ENCODE assay signal across 11 cellular contexts in genomic region chr7:27128776-27129728, GRCh38. TPM values are rescaled to one million over a fixed set of nuclear protein-coding genes. Genes with fewer than 3 reads are reported as not detected.
DNase-seq lines count a peak whose midpoint lies in the region; ATAC-seq and TF ChIP-seq lines count a peak whose summit lies in the region.
"Had no signal": no experiment of that assay in that cellular context is flagged by ENCODE, and none has a peak within 500 bp of the region (broad histone marks: within the 10 kb centered on the region; RNA-seq: fewer than 3 reads in every experiment).

No MANE protein-coding gene starts in this region.

- H3K27ac Mint-ChIP-seq in Caco-2 (ENCODE audit: unreplicated experiment) = no peak overlapping the region
- peak overlapping the region in 1 of 6 donors; percentile 34 for H3K27ac Mint-ChIP-seq in immature natural killer cell
- no peak overlapping the region for H3K27ac Mint-ChIP-seq in neural progenitor cell

- H3K27me3 ChIP-seq in Caco-2 (replicated peaks; ENCODE audit: control insufficient read depth, insufficient read depth, low read length) (no peaks in the 10 kb centered on the region), neural progenitor cell (peaks cover 100% of the 10 kb centered on the region)

- no peak overlapping the region for H3K27ac ChIP-seq in neural progenitor cell

- H3K4me3 ChIP-seq in Caco-2 (ENCODE audit: low read depth, low read length) = peak overlapping the region; percentile 53
- peak overlapping the region; percentile 63 for H3K4me3 ChIP-seq in WI38 (ENCODE audit: low read depth, low read length)
- no peak overlapping the region for H3K4me3 ChIP-seq in neural progenitor cell
- H3K4me3 ChIP-seq: K562 had no signal

- peak overlapping the region; percentile 76 for H3K4me3 Mint-ChIP-seq in Caco-2 (ENCODE audit: unreplicated experiment)
- peak overlapping the region; percentile 39 to 71 (median 56) for H3K4me3 Mint-ChIP-seq in immature natural killer cell
- H3K4me3 Mint-ChIP-seq in neural progenitor cell = no peak overlapping the region

- H3K4me1 Mint-ChIP-seq in Caco-2 (ENCODE audit: low read depth, unreplicated experiment) = peaks cover 37% of the 10 kb centered on the region
- H3K4me1 Mint-ChIP-seq in immature natural killer cell = peaks cover 6% of the 10 kb centered on the region in 2 donors
- H3K4me1 Mint-ChIP-seq in neural progenitor cell = no peaks in the 10 kb centered on the region

- no peak overlapping the region for H2AFZ ChIP-seq in neural progenitor cell (replicated peaks)

- ATAC-seq in sciatic nerve = no peak
- ATAC-seq in GM21515 (IDR thresholded peaks at IDR 0.05; ENCODE audit: unreplicated experiment) = no peak
- no peak for ATAC-seq in HG03565 (IDR thresholded peaks at IDR 0.05; ENCODE audit: unreplicated experiment)
- ATAC-seq: K562 had no signal

- peaks cover 11% of the 10 kb centered on the region for H3K36me3 Mint-ChIP-seq in Caco-2 (ENCODE audit: insufficient read depth, unreplicated experiment)
- H3K36me3 Mint-ChIP-seq in immature natural killer cell = peaks cover 0 to 7% (median 0%) of the 10 kb centered on the region in 3 donors
- H3K36me3 Mint-ChIP-seq in neural progenitor cell = peaks cover 2% of the 10 kb centered on the region

- peaks cover 77% of the 10 kb centered on the region for H4K20me1 ChIP-seq in neural progenitor cell (ENCODE audit: low read depth)

- H3F3A ChIP-seq in neural progenitor cell (ENCODE audit: low read depth) = no peaks in the 10 kb centered on the region

- TF ChIP-seq CTCF in Caco-2 (IDR thresholded peaks at IDR 0.05; ENCODE audit: insufficient read depth in 1 of 2, low read depth in 1 of 2, low read length in 1 of 2, severe bottlenecking in 1 of 2, unreplicated experiment in 1 of 2) = no peak
- no peak for TF ChIP-seq CTCF in WI38 (IDR thresholded peaks at IDR 0.05; ENCODE audit: low read depth, low read length)
- no peak for TF ChIP-seq CTCF in neural progenitor cell (IDR thresholded peaks at IDR 0.05)

- intact Hi-C loops in Caco-2 (cut with micrococcal nuclease; ENCODE audit: unreplicated experiment) = no loop called here
- intact Hi-C loops in sciatic nerve (cut with DNase I) = no loop called here

- peak in 1 of 2 experiments; percentile 19 for DNase-seq in Caco-2
- DNase-seq in immature natural killer cell = no peak
- DNase-seq in sciatic nerve (ENCODE audit: low spot score) = peak; percentile 60
- no peak for DNase-seq in neural progenitor cell (ENCODE audit: low spot score)
- DNase-seq in NK-92 treated with Interleukin-12 subunit alpha and Interleukin-12 subunit beta, amount 100 ng/mL, for 24 hours (lab: John Stamatoyannopoulos, UW) = no peak

- POLR2A ChIA-PET in Caco-2 (lab: Charles Lee) = no interaction called here

- H3K9me3 ChIP-seq in Caco-2 (no peaks in the 10 kb centered on the region), neural progenitor cell (ENCODE audit: low read depth) (no peaks in the 10 kb centered on the region)

- CTCF ChIA-PET in Caco-2 (lab: Charles Lee) = interaction anchor here (0.6 kb wide), 1 partner anchor 32 kb away, joined by 3 read pairs; no protein-coding TSS in a partner anchor

- H3K27me3 Mint-ChIP-seq in Caco-2 (ENCODE audit: insufficient read depth, unreplicated experiment) (no peaks in the 10 kb centered on the region), immature natural killer cell (ENCODE audit: low read depth in 3 of 3) (peaks cover 1 to 15% (median 11%) of the 10 kb centered on the region in 3 donors), neural progenitor cell (ENCODE audit: insufficient read depth, low read depth) (peaks cover 85% of the 10 kb centered on the region)

- peaks cover 37% of the 10 kb centered on the region for H3K4me1 ChIP-seq in Caco-2
- no peaks in the 10 kb centered on the region for H3K4me1 ChIP-seq in neural progenitor cell

- TSS peak; percentile 70 for BruUV-seq in Caco-2 (replicated peaks; lab: Mats Ljungman, UMichigan)

- H3K9ac ChIP-seq in neural progenitor cell = no peak overlapping the region

- H3K79me2 ChIP-seq in neural progenitor cell (ENCODE audit: low read depth) = no peaks in the 10 kb centered on the region

- no peaks in the 10 kb centered on the region for H3K9me3 Mint-ChIP-seq in Caco-2 (ENCODE audit: unreplicated experiment)
- no peaks in the 10 kb centered on the region for H3K9me3 Mint-ChIP-seq in immature natural killer cell
- H3K9me3 Mint-ChIP-seq in neural progenitor cell = peaks cover 21% of the 10 kb centered on the region

- H3K4me2 ChIP-seq in neural progenitor cell = no peak overlapping the region

- H3K36me3 ChIP-seq in Caco-2 (ENCODE audit: control insufficient read depth, insufficient read depth, low read length) (no peaks in the 10 kb centered on the region), neural progenitor cell (no peaks in the 10 kb centered on the region)

RNA-seq across cellular contexts. Expression of gene HOXA4, which starts 1.5 kb away (rescaled TPM):
- total RNA-seq in Caco-2 (2022) (4.8 and 5.5 TPM in 2 replicates), sciatic nerve (10.0 TPM), neural progenitor cell (ENCODE audit: low replicate concordance) (not detected in 2 replicates)
- 1 to 10 TPM in 1 of 3 donors, under 1 TPM in 1, not detected in 1; 0.51 to 1.2 TPM for polyA plus RNA-seq in immature natural killer cell
- total RNA-seq: cerebellum, K562 had no signal
- polyA plus RNA-seq: K562 had no signal

RNA-seq across cellular contexts. Expression of gene HOXA5, which starts 14.4 kb away (rescaled TPM):
- 4.3 and 4.9 TPM in 2 replicates for total RNA-seq in Caco-2 (2022)
- polyA plus RNA-seq in immature natural killer cell = 1 to 10 TPM in 1 of 3 donors, under 1 TPM in 2; 0.42 to 1.1 (median 0.73) TPM
- 20.1 TPM for total RNA-seq in sciatic nerve
- total RNA-seq in neural progenitor cell (ENCODE audit: low replicate concordance) = not detected in 2 replicates
- total RNA-seq: cerebellum; K562; T-helper 2 cell treated with Interferon-gamma antibody and Interleukin-4, amounts not matched to agents 100 ng/mL and 5 ng/mL, for 36 hours had no signal

RNA-seq across cellular contexts. Expression of gene HOXA6, which starts 18.5 kb away (rescaled TPM):
- total RNA-seq in Caco-2 (2022) (5.6 and 8.1 TPM in 2 replicates), sciatic nerve (15.8 TPM), neural progenitor cell (ENCODE audit: low replicate concordance) (not detected in 2 replicates)
- polyA plus RNA-seq in immature natural killer cell = 1 to 10 TPM in 1 of 3 donors, under 1 TPM in 1, not detected in 1; 0.52 to 3.8 TPM
- total RNA-seq: cerebellum; K562; T-helper 2 cell treated with Interferon-gamma antibody and Interleukin-4, amounts not matched to agents 100 ng/mL and 5 ng/mL, for 36 hours had no signal
- polyA plus RNA-seq: K562 had no signal

RNA-seq across cellular contexts. Expression of gene HOXA3, which starts 23.3 kb away (rescaled TPM):
- total RNA-seq in Caco-2 (2022) (19.9 and 22.6 TPM in 2 replicates), sciatic nerve (20.9 TPM), neural progenitor cell (ENCODE audit: low replicate concordance) (not detected in 2 replicates)
- under 1 TPM in 1 of 3 donors, not detected in 2; 0.13 TPM for polyA plus RNA-seq in immature natural killer cell
- total RNA-seq: cerebellum; T-helper 2 cell treated with Interferon-gamma antibody and Interleukin-4, amounts not matched to agents 100 ng/mL and 5 ng/mL, for 36 hours had no signal

RNA-seq across cellular contexts. Expression of gene HOXA2, which starts 26.6 kb away (rescaled TPM):
- total RNA-seq in Caco-2 (2022) (1.5 and 1.8 TPM in 2 replicates), sciatic nerve (3.9 TPM), neural progenitor cell (ENCODE audit: low replicate concordance) (not detected in 2 replicates)
- not detected for polyA plus RNA-seq in immature natural killer cell
- total RNA-seq: cerebellum; K562; T-helper 2 cell treated with Interferon-gamma antibody and Interleukin-4, amounts not matched to agents 100 ng/mL and 5 ng/mL, for 36 hours had no signal
